In the genomic region with DNA sequence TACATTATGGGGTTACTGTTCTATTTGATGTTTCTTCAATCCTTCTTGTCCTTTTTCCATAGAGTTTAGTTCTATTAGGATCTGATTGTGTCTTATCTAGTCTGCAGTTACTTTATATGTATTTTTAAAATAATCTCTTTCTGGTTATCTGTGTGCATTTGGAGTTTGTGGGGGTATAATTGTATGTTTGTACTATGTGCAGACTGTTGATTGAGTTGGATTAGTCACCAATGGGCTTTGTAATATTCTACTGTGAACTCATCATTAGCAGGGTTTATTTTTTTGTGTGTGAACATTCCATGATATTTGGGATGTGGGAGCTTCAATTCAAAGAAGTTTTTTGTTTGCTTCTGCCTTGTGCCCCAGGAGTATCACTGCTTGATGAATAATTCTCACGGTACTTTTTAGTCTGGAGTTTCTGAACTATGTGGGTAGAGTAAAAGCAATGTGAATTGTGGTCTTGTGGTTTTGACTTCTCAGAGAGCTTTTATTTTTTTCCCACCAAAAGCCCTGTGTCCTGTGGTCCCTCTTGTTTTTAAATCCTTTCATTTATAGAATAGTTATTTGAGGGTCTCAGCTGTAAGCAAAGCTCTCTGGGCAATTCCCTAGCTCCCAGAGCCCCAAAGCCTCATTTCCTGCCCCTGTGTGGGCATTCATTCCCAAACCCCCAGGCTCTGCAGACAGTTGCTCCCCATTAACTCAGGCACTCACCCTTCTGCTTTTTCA, we compare ENCODE assay signal across 8 cellular contexts.
DNase-seq lines count a peak whose midpoint lies in the region; ATAC-seq and TF ChIP-seq lines count a peak whose summit lies in the region.

No MANE protein-coding gene starts in this region.

- peak; percentile 81 for DNase-seq in LHCN-M2 (ENCODE audit: low read depth)
- DNase-seq in myocyte (ENCODE audit: low read depth): peak; percentile 78
- DNase-seq in ureter (ENCODE audit: low spot score): no peak
- no peak for DNase-seq in NCI-H2029 treated with DMSO at 0.1 percent for 48 hours (lab: John Stamatoyannopoulos, UW)
- DNase-seq in tibial artery: no peak
- no peak for DNase-seq in GOT3 (lab: John Stamatoyannopoulos, UW)

- H3K27me3 ChIP-seq in tibial artery: no peaks in the 10 kb centered on the region

- intact Hi-C loops in tibial artery (cut with DNase I; ENCODE audit: low total_unique reads): no loop called here

- no peak for TF ChIP-seq CTCF in tibial artery (IDR thresholded peaks at IDR 0.05)

- ATAC-seq in GM18867 (IDR thresholded peaks at IDR 0.05; ENCODE audit: unreplicated experiment) (peak; percentile 90), HG02571 (IDR thresholded peaks at IDR 0.05; ENCODE audit: unreplicated experiment) (peak; percentile 78)

- H3K27ac ChIP-seq in tibial artery: no peak overlapping the region

- H3K4me1 ChIP-seq in tibial artery: no peaks in the 10 kb centered on the region

- no peak overlapping the region for H3K4me3 ChIP-seq in tibial artery

- no peaks in the 10 kb centered on the region for H3K36me3 ChIP-seq in tibial artery

- H3K9me3 ChIP-seq in tibial artery: no peaks in the 10 kb centered on the region

Comparison
In these comparisons a context has a peak if more than half of its experiments do, and no peak if none do; other contexts are left out.
1. DNase-seq: peak in LHCN-M2 (single experiment) and myocyte (single experiment); none in ureter (single experiment), NCI-H2029 treated with DMSO at 0.1 percent for 48 hours (single experiment), tibial artery (0 of 2) and GOT3 (single experiment).